Comparison of ENCODE assay signal across 11 cellular contexts in genomic region chr3:43793648-43794372, GRCh38.
DNase-seq lines count a peak whose midpoint lies in the region; ATAC-seq and TF ChIP-seq lines count a peak whose summit lies in the region.
"Had no signal": no experiment of that assay in that cellular context is flagged by ENCODE, and none has a peak within 500 bp of the region (broad histone marks: within the 10 kb centered on the region; RNA-seq: fewer than 3 reads in every experiment).

No MANE protein-coding gene starts in this region.

- H3K36me3 ChIP-seq in RWPE2 (ENCODE audit: low read depth) (no peaks in the 10 kb centered on the region), osteoblast (ENCODE audit: insufficient read depth, low read length) (no peaks in the 10 kb centered on the region)

- H3K27me3 ChIP-seq in RWPE2 (ENCODE audit: insufficient read depth, poor library complexity, severe bottlenecking) (no peaks in the 10 kb centered on the region), osteoblast (ENCODE audit: insufficient read depth, low read length) (no peaks in the 10 kb centered on the region)

- TF ChIP-seq CTCF in RWPE2 (IDR thresholded peaks at IDR 0.05; ENCODE audit: poor library complexity, severe bottlenecking) (no peak), osteoblast (IDR thresholded peaks at IDR 0.05; ENCODE audit: extremely low read depth, low read depth, low read length) (no peak)

- no peak overlapping the region for H2AFZ ChIP-seq in osteoblast (ENCODE audit: low read length)

- no peak for ATAC-seq in RWPE2 (ENCODE audit: low read depth)

- H3K27ac ChIP-seq in RWPE2 (ENCODE audit: poor library complexity, severe bottlenecking): no peak overlapping the region
- peak overlapping the region; percentile 88 for H3K27ac ChIP-seq in epithelial cell of prostate
- no peak overlapping the region for H3K27ac ChIP-seq in osteoblast (ENCODE audit: low read depth, low read length)

- no peaks in the 10 kb centered on the region for H3K79me2 ChIP-seq in osteoblast (ENCODE audit: insufficient read depth, low read length)

- no peak overlapping the region for H3K4me3 ChIP-seq in RWPE2 (ENCODE audit: severe bottlenecking)
- H3K4me3 ChIP-seq in osteoblast (ENCODE audit: insufficient read depth, low read length): no peak overlapping the region
- H3K4me3 ChIP-seq: A549 had no signal

- H4K20me1 ChIP-seq in osteoblast (ENCODE audit: insufficient read depth, low read length): no peaks in the 10 kb centered on the region

- H3K4me1 ChIP-seq in RWPE2 (ENCODE audit: insufficient read depth, poor library complexity, severe bottlenecking) (peaks cover 21% of the 10 kb centered on the region), osteoblast (ENCODE audit: insufficient read depth, low read length) (no peaks in the 10 kb centered on the region)
- H3K4me1 ChIP-seq: Caco-2 had no signal

- H3K9me3 ChIP-seq in RWPE2 (ENCODE audit: severe bottlenecking) (no peaks in the 10 kb centered on the region), osteoblast (ENCODE audit: low read depth, low read length) (no peaks in the 10 kb centered on the region)
- H3K9me3 ChIP-seq: A549, Caco-2 had no signal

- no peak overlapping the region for H3K4me2 ChIP-seq in osteoblast (ENCODE audit: insufficient read depth, low read length)

- DNase-seq in RWPE2 (ENCODE audit: low spot score): peak; percentile 29
- no peak for DNase-seq in epithelial cell of prostate (ENCODE audit: low read depth, low spot score)
- DNase-seq in osteoblast (ENCODE audit: insufficient read length, low spot score, missing footprints): peak; percentile 9
- no peak for DNase-seq in activated T-cell treated with anti-CD3 and anti-CD28 coated beads, Interleukin-2, amount 50 U/mL, for 1 hour
- no peak for DNase-seq in NCI-H524 treated with DMSO at 0.1 percent for 48 hours (lab: John Stamatoyannopoulos, UW)
- DNase-seq in activated CD8-positive, alpha-beta memory T cell treated with anti-CD3 and anti-CD28 coated beads for 24 hours: no peak
- DNase-seq: Caco-2; CD8-positive, alpha-beta memory T cell; DND-41; GDM1 had no signal

Comparison
In these comparisons a context has a peak if more than half of its experiments do, and no peak if none do; other contexts are left out.
1. DNase-seq: peak in RWPE2 (single experiment) and osteoblast (single experiment); none in epithelial cell of prostate (single experiment), activated T-cell treated with anti-CD3 and anti-CD28 coated beads, Interleukin-2, amount 50 U/mL, for 1 hour (single experiment), NCI-H524 treated with DMSO at 0.1 percent for 48 hours (single experiment) and activated CD8-positive, alpha-beta memory T cell treated with anti-CD3 and anti-CD28 coated beads for 24 hours (single experiment).